Comparison of ENCODE assay signal across 16 cellular contexts in genomic region chr1:220160027-220160426, GRCh38.
A peak's percentile ranks its signal among the peaks of the same experiment; 100 is the strongest.
DNase-seq lines count a peak whose midpoint lies in the region; ATAC-seq, FAIRE-seq and TF ChIP-seq lines count a peak whose summit lies in the region.
"Had no signal": no experiment of that assay in that cellular context is flagged by ENCODE, and none has a peak within 500 bp of the region (broad histone marks: within the 10 kb centered on the region; RNA-seq: fewer than 3 reads in every experiment).

No MANE protein-coding gene starts in this region.

- WGBS in K562 (ENCODE audit: insufficient coverage, low coverage, missing lambda C conversion rate) = 89% methylated on average over 1 of the region's 1 CpG
- WGBS in adrenal gland, 4 donors = 95 to 96% (median 95%) methylated on average over 1 of the region's 1 CpG

- CTCF ChIA-PET in K562 (lab: Yijun Ruan, JAX; ENCODE audit: low intra/inter-chr PET ratio) = no interaction called here

- no TSS peak for BruUV-seq in K562 (replicated peaks; lab: Mats Ljungman, UMichigan)

- H3K27ac ChIP-seq in K562 (ENCODE audit: extremely low read depth, low read depth, low read length) (no peak overlapping the region), adrenal gland (no peak overlapping the region)
- H3K27ac ChIP-seq: BLaER1, GM23248 had no signal

- no peak overlapping the region for H2AFZ ChIP-seq in K562 (ENCODE audit: low read depth, low read length)
- H2AFZ ChIP-seq: GM23248 had no signal

- H4K20me1 ChIP-seq in K562 (replicated peaks; ENCODE audit: control insufficient read depth, insufficient read depth, low read length) = no peaks in the 10 kb centered on the region
- H4K20me1 ChIP-seq: BLaER1 had no signal

- no peak for TF ChIP-seq POLR2A in K562 (conservative IDR thresholded peaks at IDR 0.05)
- no peak for TF ChIP-seq POLR2A in adrenal gland (IDR thresholded peaks at IDR 0.05)

- FAIRE-seq in K562 (lab: Jason Lieb, UNC) = no peak
- FAIRE-seq: H54 had no signal

- H3K9me1 ChIP-seq in K562 (ENCODE audit: control insufficient read depth, insufficient read depth, low read length) = no peaks in the 10 kb centered on the region

- TF ChIP-seq RAD21 in K562 (CRISPR knock-in tag; conservative IDR thresholded peaks at IDR 0.05 in 1 of 2, IDR thresholded peaks at IDR 0.05 in 1 of 2) = no peak

- H3K79me2 ChIP-seq in K562 (ENCODE audit: control insufficient read depth, insufficient read depth, low read length) = no peaks in the 10 kb centered on the region

- H3K27me3 Mint-ChIP-seq in activated naive CD8-positive, alpha-beta T cell = no peaks in the 10 kb centered on the region
- no peaks in the 10 kb centered on the region for H3K27me3 Mint-ChIP-seq in activated naive CD8-positive, alpha-beta T cell treated with anti-CD3 and anti-CD28 coated beads, Interleukin-2, amount 50 U/mL, for 24 hours
- H3K27me3 Mint-ChIP-seq in stimulated activated memory B cell treated with anti-CD40 and anti-IgM and Interleukin-4, amounts not matched to agents 10 μg/mL and 1 μg/mL and 100 μg/mL, for 72 hours = no peaks in the 10 kb centered on the region

- peaks cover 60% of the 10 kb centered on the region for H3K36me3 ChIP-seq in K562 (ENCODE audit: control insufficient read depth, insufficient read depth, low read length)
- H3K36me3 ChIP-seq in adrenal gland (replicated peaks in 1 of 2) = peaks cover 0 to 22% of the 10 kb centered on the region in 2 donors

- H3K9me3 Mint-ChIP-seq in activated naive CD8-positive, alpha-beta T cell (ENCODE audit: low read depth) = no peaks in the 10 kb centered on the region
- H3K9me3 Mint-ChIP-seq in activated naive CD8-positive, alpha-beta T cell treated with anti-CD3 and anti-CD28 coated beads, Interleukin-2, amount 50 U/mL, for 24 hours = no peaks in the 10 kb centered on the region
- H3K9me3 Mint-ChIP-seq in stimulated activated memory B cell treated with anti-CD40 and anti-IgM and Interleukin-4, amounts not matched to agents 10 μg/mL and 1 μg/mL and 100 μg/mL, for 72 hours = no peaks in the 10 kb centered on the region

- peak overlapping the region; percentile 46 for H3K27ac Mint-ChIP-seq in activated naive CD8-positive, alpha-beta T cell
- no peak overlapping the region for H3K27ac Mint-ChIP-seq in activated naive CD8-positive, alpha-beta T cell treated with anti-CD3 and anti-CD28 coated beads, Interleukin-2, amount 50 U/mL, for 24 hours
- peak overlapping the region; percentile 12 for H3K27ac Mint-ChIP-seq in stimulated activated memory B cell treated with anti-CD40 and anti-IgM and Interleukin-4, amounts not matched to agents 10 μg/mL and 1 μg/mL and 100 μg/mL, for 72 hours

- intact Hi-C loops in K562 (cut with micrococcal nuclease) = no loop called here
- intact Hi-C loops in adrenal gland (cut with DNase I) = no loop called here

- TF ChIP-seq EP300 in K562 (IDR thresholded peaks at IDR 0.05; ENCODE audit: low read length) = no peak

- POLR2A ChIA-PET in K562 (lab: Yijun Ruan, JAX) = interaction anchor here (0.7 to 1.7 kb wide), 4 partner anchors 8 to 15 kb away, joined by 3 to 6 read pairs (median 4); no protein-coding TSS in a partner anchor

- no peak overlapping the region for H3K4me3 Mint-ChIP-seq in activated naive CD8-positive, alpha-beta T cell
- H3K4me3 Mint-ChIP-seq in activated naive CD8-positive, alpha-beta T cell treated with anti-CD3 and anti-CD28 coated beads, Interleukin-2, amount 50 U/mL, for 24 hours = no peak overlapping the region
- no peak overlapping the region for H3K4me3 Mint-ChIP-seq in stimulated activated memory B cell treated with anti-CD40 and anti-IgM and Interleukin-4, amounts not matched to agents 10 μg/mL and 1 μg/mL and 100 μg/mL, for 72 hours

- no peak overlapping the region for H3K9ac ChIP-seq in K562 (ENCODE audit: insufficient read depth in 1 of 2, low read depth in 2 of 2, low read length in 2 of 2)
- H3K9ac ChIP-seq: BLaER1, GM23248 had no signal

- DNase-seq in activated naive CD8-positive, alpha-beta T cell treated with anti-CD3 and anti-CD28 coated beads, Interleukin-2, amount 50 U/mL, for 24 hours = no peak
- DNase-seq in K562 (ENCODE audit: extremely low read depth in 1 of 4, low spot score in 3 of 4) = no peak
- DNase-seq in fibroblast of the aortic adventitia (ENCODE audit: low read depth) = peak; percentile 9
- DNase-seq in adrenal gland = no peak
- DNase-seq in kidney glomerular epithelial cell (lab: John Stamatoyannopoulos, UW) = no peak
- DNase-seq: 8988T, AML-193, Calu3, DMS 273 treated with DMSO at 0.1 percent for 48 hours, GM23248 had no signal

- peaks cover 16% of the 10 kb centered on the region for H3K4me1 Mint-ChIP-seq in activated naive CD8-positive, alpha-beta T cell (ENCODE audit: low read depth)
- H3K4me1 Mint-ChIP-seq in activated naive CD8-positive, alpha-beta T cell treated with anti-CD3 and anti-CD28 coated beads, Interleukin-2, amount 50 U/mL, for 24 hours = peaks cover 7% of the 10 kb centered on the region
- H3K4me1 Mint-ChIP-seq in stimulated activated memory B cell treated with anti-CD40 and anti-IgM and Interleukin-4, amounts not matched to agents 10 μg/mL and 1 μg/mL and 100 μg/mL, for 72 hours = no peaks in the 10 kb centered on the region

- TF ChIP-seq CTCF in K562 (IDR thresholded peaks at IDR 0.05 in 2 of 3, conservative IDR thresholded peaks at IDR 0.05 in 1 of 3; ENCODE audit: insufficient read depth in 2 of 3, low read depth in 1 of 3, low read length in 3 of 3) = no peak
- no peak for TF ChIP-seq CTCF in fibroblast of the aortic adventitia (IDR thresholded peaks at IDR 0.05; ENCODE audit: insufficient read depth, low read length)
- no peak for TF ChIP-seq CTCF in adrenal gland (IDR thresholded peaks at IDR 0.05)

- H3K9me3 ChIP-seq in K562 (replicated peaks; ENCODE audit: control insufficient read depth, insufficient read depth, low read depth, low read length) (no peaks in the 10 kb centered on the region), adrenal gland (replicated peaks in 1 of 3) (no peaks in the 10 kb centered on the region)
- H3K9me3 ChIP-seq: BLaER1 had no signal

- in situ Hi-C loops in K562 (cut with MboI) = no loop called here

- H3K4me2 ChIP-seq in K562 (ENCODE audit: insufficient read depth, low read length) = no peak overlapping the region
- H3K4me2 ChIP-seq: BLaER1 had no signal

- peaks cover 13% of the 10 kb centered on the region for H3K36me3 Mint-ChIP-seq in activated naive CD8-positive, alpha-beta T cell
- H3K36me3 Mint-ChIP-seq in activated naive CD8-positive, alpha-beta T cell treated with anti-CD3 and anti-CD28 coated beads, Interleukin-2, amount 50 U/mL, for 24 hours (ENCODE audit: low read depth) = peaks cover 35% of the 10 kb centered on the region
- peaks cover 46% of the 10 kb centered on the region for H3K36me3 Mint-ChIP-seq in stimulated activated memory B cell treated with anti-CD40 and anti-IgM and Interleukin-4, amounts not matched to agents 10 μg/mL and 1 μg/mL and 100 μg/mL, for 72 hours

- no peaks in the 10 kb centered on the region for H3K4me1 ChIP-seq in K562 (replicated peaks in 1 of 2; ENCODE audit: control insufficient read depth in 2 of 2, insufficient read depth in 2 of 2, low read length in 2 of 2)
- H3K4me1 ChIP-seq in adrenal gland (replicated peaks in 1 of 2) = no peaks in the 10 kb centered on the region
- H3K4me1 ChIP-seq: BLaER1 had no signal

- H3K4me3 ChIP-seq in K562 (no peak overlapping the region), fibroblast of the aortic adventitia (ENCODE audit: low read depth, low read length) (no peak overlapping the region), adrenal gland (no peak overlapping the region)
- H3K4me3 ChIP-seq: BLaER1, GM23248 had no signal

- no peaks in the 10 kb centered on the region for H3K27me3 ChIP-seq in K562 (ENCODE audit: control insufficient read depth in 2 of 2, insufficient read depth in 2 of 2, low read length in 2 of 2)
- no peaks in the 10 kb centered on the region for H3K27me3 ChIP-seq in adrenal gland
- H3K27me3 ChIP-seq: BLaER1 had no signal

- ATAC-seq in activated naive CD8-positive, alpha-beta T cell treated with anti-CD3 and anti-CD28 coated beads, Interleukin-2, amount 50 U/mL, for 24 hours = no peak
- ATAC-seq in K562 (no peak), HG02763 (IDR thresholded peaks at IDR 0.05; ENCODE audit: unreplicated experiment) (no peak)
- ATAC-seq in stimulated activated memory B cell treated with anti-CD40 and anti-IgM and Interleukin-4, amounts not matched to agents 10 μg/mL and 1 μg/mL and 100 μg/mL, for 72 hours = no peak
- ATAC-seq: HCT116 had no signal

TF ChIP-seq in K562, 482 proteins besides CTCF, POLR2A, EP300 and RAD21:
- TF ChIP-seq ERF (CRISPR knock-in tag; IDR thresholded peaks at IDR 0.05) = no peak
- TF ChIP-seq CEBPG (CRISPR knock-in tag; IDR thresholded peaks at IDR 0.05) = no peak
- peak; percentile 20 to 66; a peak in 2 of 4 replicates for TF ChIP-seq CEBPG (tag; conservative IDR thresholded peaks at IDR 0.05 in 1 of 2, IDR thresholded peaks at IDR 0.05 in 1 of 2)
